ENCODE assay signal across 7 cellular contexts in the genomic region with DNA sequence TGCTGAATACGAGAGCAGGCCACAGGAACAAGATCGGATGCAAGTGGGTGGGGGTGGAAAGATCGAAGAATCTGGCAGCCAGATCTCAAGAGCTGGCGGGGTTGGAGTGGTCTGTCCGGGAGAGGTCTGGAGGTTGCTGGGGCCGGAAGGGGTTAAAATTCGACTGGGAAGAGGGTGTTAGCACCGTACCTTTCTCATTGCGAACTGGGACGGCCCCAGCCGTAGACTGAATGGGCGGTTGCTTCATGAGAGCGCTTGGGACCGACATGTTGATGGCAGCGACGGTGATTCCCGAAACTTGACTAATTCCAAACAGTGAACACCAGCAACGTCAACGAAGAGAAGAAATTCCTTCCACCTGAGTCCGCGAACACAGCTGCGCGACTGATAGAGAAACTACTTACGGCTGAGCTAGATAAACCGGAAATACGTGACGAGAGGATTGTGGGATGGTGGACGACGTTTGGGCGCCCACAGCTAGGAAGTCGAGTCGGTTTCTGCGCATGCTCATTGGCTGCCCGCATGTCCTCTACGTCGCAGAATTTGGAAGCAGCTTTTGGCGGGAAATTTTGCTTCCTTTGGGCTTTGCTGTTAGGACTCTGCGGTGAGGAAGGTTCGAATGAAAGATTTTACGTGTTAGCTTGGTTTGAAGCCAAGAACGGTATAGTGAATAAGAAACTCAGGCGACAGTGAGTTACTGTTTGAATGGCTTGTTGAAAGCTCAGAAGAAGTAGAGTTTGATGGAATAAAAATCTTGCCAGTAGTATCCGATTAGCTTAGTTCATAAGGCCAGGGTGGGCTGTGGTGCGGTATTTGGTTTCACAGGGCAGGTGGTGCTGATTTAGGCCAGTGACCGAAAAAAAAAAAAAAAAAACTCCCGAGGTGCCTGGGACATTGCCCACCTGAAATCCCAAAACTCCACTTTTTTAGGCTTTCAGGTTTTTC. TPM values are rescaled to one million over a fixed set of nuclear protein-coding genes. Genes with fewer than 3 reads are reported as not detected.
DNase-seq lines count a peak whose midpoint lies in the region; ATAC-seq, FAIRE-seq and TF ChIP-seq lines count a peak whose summit lies in the region.

A gene with protein sequence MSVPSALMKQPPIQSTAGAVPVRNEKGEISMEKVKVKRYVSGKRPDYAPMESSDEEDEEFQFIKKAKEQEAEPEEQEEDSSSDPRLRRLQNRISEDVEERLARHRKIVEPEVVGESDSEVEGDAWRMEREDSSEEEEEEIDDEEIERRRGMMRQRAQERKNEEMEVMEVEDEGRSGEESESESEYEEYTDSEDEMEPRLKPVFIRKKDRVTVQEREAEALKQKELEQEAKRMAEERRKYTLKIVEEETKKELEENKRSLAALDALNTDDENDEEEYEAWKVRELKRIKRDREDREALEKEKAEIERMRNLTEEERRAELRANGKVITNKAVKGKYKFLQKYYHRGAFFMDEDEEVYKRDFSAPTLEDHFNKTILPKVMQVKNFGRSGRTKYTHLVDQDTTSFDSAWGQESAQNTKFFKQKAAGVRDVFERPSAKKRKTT (minus strand): TSS at position 389 of the 945 bp plus-strand sequence. CDS start 121 bp downstream, at position 268.

- DNase-seq in NCI-H2107 treated with DMSO at 0.1 percent for 48 hours (lab: John Stamatoyannopoulos, UW; ENCODE audit: unreplicated experiment) (peak; percentile 91), body of pancreas (peak; percentile 95 to 98 (median 98)), iPS DF 19.7 (ENCODE audit: low read depth, low spot score) (peak; percentile 95), sciatic nerve (ENCODE audit: low spot score) (peak; percentile 96)

- TF ChIP-seq CTCF in body of pancreas (IDR thresholded peaks at IDR 0.05) = no peak

- H3K4me3 ChIP-seq in body of pancreas = peak within 1 kb of the TSS; percentile 67 to 76

- H3K36me3 ChIP-seq in body of pancreas (replicated peaks in 1 of 2; ENCODE audit: insufficient read depth in 1 of 2, low read depth in 2 of 2) = no peaks in the 10 kb centered on the region

- peak; percentile 75 to 97 (median 96) for TF ChIP-seq POLR2A in body of pancreas (IDR thresholded peaks at IDR 0.05)

- no peaks in the 10 kb centered on the region for H3K9me3 ChIP-seq in body of pancreas

- peak; percentile 74 for ATAC-seq in GM18511 (IDR thresholded peaks at IDR 0.05; ENCODE audit: unreplicated experiment)
- ATAC-seq in HG03064 (IDR thresholded peaks at IDR 0.05; ENCODE audit: low read depth, unreplicated experiment) = peak; percentile 60
- peak; percentile 98 for ATAC-seq in body of pancreas
- peak; percentile 97 for ATAC-seq in sciatic nerve

- peak within 1 kb of the TSS; percentile 84 to 96 (median 94) for H3K27ac ChIP-seq in body of pancreas

- intact Hi-C loops in body of pancreas (cut with DNase I) (no loop called here), sciatic nerve (cut with DNase I) (no loop called here)

- WGBS in body of pancreas, 2 donors = 7% methylated on average over 46 of the region's 46 CpGs

- H3K4me1 ChIP-seq in body of pancreas = peaks cover 44% of the 10 kb centered on the region

- FAIRE-seq in TTC549 (lab: Jason Lieb, UNC) = peak; percentile 93

- no peaks in the 10 kb centered on the region for H3K27me3 ChIP-seq in body of pancreas

RNA-seq across cellular contexts. Expression of the gene that starts here (rescaled TPM):
- 1 to 10 TPM; 1.6 to 9.9 TPM for total RNA-seq in body of pancreas
- 17.3 TPM for total RNA-seq in sciatic nerve

Comparison
In these comparisons a context has a peak if more than half of its experiments do, and no peak if none do; other contexts are left out.
1. Peak in every context shown above with its lines: DNase-seq, ATAC-seq, H3K4me3 ChIP-seq and H3K27ac ChIP-seq.